ENCODE assay signal across 2 cellular contexts in the genomic region with DNA sequence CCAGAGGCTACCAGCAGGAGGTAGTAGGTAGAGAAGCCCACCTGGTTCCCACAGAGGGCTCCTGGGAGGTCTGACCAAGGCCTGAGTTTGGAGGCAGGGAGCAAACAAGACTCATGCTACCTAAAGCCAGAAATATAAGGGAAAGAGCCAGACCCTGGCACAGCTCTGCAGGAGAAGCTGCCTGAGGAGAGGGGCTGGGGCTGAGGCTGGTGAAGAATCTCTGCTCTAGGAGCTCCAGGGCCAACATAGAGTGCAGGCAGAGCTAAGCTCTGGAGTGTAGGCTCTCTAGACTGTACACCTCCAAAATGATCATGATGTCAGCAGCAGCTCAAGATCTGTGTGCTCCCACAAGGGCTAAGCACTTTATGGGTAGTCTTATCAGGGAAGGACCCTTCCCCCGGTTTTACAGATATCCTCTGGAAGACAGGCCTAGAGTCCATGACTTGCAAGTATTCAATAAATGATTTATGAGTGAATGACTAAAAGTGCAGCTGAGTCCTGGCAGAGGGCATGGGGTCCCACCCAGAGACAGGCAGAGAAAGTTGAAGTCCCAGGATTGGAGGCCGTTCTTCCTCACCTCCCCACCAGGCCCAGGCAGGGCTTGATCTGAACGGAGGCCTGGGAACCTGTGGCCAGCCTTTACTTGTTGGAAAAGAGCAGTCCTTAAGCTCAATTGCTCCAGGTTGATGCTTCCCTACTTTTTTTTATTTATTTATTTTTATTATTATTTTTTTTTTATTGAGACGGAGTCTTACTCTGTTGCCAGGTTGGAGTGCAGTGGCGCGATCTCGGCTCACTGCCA.
TF ChIP-seq lines count a peak whose summit lies in the region.

No MANE protein-coding gene starts in this region.

TF ChIP-seq in HEK293, 187 proteins besides CTCF, POLR2A, EP300 and RAD21:
- TF ChIP-seq, protein P1, sequence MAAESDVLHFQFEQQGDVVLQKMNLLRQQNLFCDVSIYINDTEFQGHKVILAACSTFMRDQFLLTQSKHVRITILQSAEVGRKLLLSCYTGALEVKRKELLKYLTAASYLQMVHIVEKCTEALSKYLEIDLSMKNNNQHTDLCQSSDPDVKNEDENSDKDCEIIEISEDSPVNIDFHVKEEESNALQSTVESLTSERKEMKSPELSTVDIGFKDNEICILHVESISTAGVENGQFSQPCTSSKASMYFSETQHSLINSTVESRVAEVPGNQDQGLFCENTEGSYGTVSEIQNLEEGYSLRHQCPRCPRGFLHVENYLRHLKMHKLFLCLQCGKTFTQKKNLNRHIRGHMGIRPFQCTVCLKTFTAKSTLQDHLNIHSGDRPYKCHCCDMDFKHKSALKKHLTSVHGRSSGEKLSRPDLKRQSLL (tag by site-specific recombination; IDR thresholded peaks at IDR 0.05), result peak; percentile 79
- TF ChIP-seq ZNF473 (tag by site-specific recombination; IDR thresholded peaks at IDR 0.05) (no peak), ZNF121 (tag by site-specific recombination; IDR thresholded peaks at IDR 0.05) (no peak), ZBTB20 (tag by site-specific recombination; IDR thresholded peaks at IDR 0.05) (no peak)
- TF ChIP-seq, protein P2, sequence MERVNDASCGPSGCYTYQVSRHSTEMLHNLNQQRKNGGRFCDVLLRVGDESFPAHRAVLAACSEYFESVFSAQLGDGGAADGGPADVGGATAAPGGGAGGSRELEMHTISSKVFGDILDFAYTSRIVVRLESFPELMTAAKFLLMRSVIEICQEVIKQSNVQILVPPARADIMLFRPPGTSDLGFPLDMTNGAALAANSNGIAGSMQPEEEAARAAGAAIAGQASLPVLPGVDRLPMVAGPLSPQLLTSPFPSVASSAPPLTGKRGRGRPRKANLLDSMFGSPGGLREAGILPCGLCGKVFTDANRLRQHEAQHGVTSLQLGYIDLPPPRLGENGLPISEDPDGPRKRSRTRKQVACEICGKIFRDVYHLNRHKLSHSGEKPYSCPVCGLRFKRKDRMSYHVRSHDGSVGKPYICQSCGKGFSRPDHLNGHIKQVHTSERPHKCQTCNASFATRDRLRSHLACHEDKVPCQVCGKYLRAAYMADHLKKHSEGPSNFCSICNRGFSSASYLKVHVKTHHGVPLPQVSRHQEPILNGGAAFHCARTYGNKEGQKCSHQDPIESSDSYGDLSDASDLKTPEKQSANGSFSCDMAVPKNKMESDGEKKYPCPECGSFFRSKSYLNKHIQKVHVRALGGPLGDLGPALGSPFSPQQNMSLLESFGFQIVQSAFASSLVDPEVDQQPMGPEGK (tag by site-specific recombination; IDR thresholded peaks at IDR 0.05), result no peak

TF ChIP-seq in GM12878, 131 proteins besides CTCF, POLR2A, EP300 and RAD21:
- TF ChIP-seq ZZZ3 (IDR thresholded peaks at IDR 0.05; ENCODE audit: control insufficient read depth, insufficient read length, low read depth) (no peak), ZNF274 (IDR thresholded peaks at IDR 0.05; ENCODE audit: insufficient read depth, insufficient read length) (no peak), STAT1 (conservative IDR thresholded peaks at IDR 0.05) (no peak), HCFC1 (IDR thresholded peaks at IDR 0.05; ENCODE audit: low read length) (no peak), RELA (IDR thresholded peaks at IDR 0.05; ENCODE audit: borderline replicate concordance, partially characterized antibody) (no peak), TCF12 (IDR thresholded peaks at IDR 0.05; ENCODE audit: low read depth, low read length) (no peak), BRCA1 (IDR thresholded peaks at IDR 0.05; ENCODE audit: low read depth, low read length) (no peak), BCL11A (IDR thresholded peaks at IDR 0.05; ENCODE audit: low read depth, low read length) (no peak), ATF7 (IDR thresholded peaks at IDR 0.05; ENCODE audit: low read depth) (no peak), ZNF622 (IDR thresholded peaks at IDR 0.05) (no peak)
